In the genomic region with DNA sequence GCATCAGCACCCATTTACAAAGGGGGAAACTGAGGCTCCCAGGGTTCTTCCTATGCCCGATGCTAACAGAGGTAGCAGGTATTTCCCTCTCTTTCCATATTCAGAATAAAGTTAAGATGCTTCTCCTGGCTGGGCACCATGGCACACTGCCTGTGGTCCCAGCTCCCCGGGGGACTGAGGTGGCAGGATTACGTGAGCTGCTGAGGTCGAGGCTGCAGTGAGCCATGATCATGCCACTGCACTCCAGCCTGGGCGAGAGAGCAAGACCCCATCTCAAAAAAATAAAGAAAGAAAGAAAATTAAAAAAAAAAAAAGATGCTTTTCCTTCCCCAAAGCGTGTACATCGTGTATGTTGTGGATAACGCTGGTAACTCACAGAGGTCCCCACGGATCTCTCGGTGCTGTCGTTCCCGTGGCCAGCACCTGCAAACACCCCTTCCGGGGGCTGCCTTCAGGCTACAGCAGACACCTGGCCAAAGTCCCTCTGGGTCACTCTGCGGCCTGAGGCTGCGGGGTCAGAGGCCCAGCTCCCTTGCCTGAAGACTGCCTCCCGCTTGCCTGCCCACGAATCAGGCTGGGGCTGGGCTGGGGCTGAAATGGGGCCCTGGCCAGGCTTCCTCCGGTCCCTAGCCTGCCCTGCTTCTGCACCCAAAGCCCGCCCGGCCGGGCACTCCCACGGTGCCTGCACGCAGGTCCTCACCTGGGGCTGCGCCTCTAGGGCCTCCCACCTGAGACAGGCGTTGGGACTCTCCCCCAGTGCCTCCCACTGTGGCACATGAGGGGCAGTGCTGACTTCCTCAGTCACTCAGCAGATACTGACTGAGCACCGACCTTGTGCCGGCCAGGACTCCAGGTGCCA, we compare ENCODE assay signal across 1 cellular context.
TF ChIP-seq lines count a peak whose summit lies in the region.

No MANE protein-coding gene starts in this region.

TF ChIP-seq in WTC11, 78 proteins besides CTCF, POLR2A, EP300 and RAD21 (continued from another document):
- TF ChIP-seq, protein P1, sequence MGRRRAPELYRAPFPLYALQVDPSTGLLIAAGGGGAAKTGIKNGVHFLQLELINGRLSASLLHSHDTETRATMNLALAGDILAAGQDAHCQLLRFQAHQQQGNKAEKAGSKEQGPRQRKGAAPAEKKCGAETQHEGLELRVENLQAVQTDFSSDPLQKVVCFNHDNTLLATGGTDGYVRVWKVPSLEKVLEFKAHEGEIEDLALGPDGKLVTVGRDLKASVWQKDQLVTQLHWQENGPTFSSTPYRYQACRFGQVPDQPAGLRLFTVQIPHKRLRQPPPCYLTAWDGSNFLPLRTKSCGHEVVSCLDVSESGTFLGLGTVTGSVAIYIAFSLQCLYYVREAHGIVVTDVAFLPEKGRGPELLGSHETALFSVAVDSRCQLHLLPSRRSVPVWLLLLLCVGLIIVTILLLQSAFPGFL (CRISPR knock-in tag; IDR thresholded peaks at IDR 0.05; ENCODE audit: borderline replicate concordance): no peak
- no peak for TF ChIP-seq TP53 (CRISPR knock-in tag; IDR thresholded peaks at IDR 0.05)
